ENCODE assay signal across 15 cellular contexts in genomic region chr6:132190815-132191175, GRCh38.
A peak's percentile ranks its signal among the peaks of the same experiment; 100 is the strongest.
DNase-seq lines count a peak whose midpoint lies in the region; ATAC-seq and TF ChIP-seq lines count a peak whose summit lies in the region.
"Had no signal": no experiment of that assay in that cellular context is flagged by ENCODE, and none has a peak within 500 bp of the region (broad histone marks: within the 10 kb centered on the region; RNA-seq: fewer than 3 reads in every experiment).

No MANE protein-coding gene starts in this region.

- H3K27ac ChIP-seq in right atrium auricular region (peak overlapping the region; percentile 16 to 49), lower lobe of right lung (no peak overlapping the region)
- H3K27ac ChIP-seq: C4-2B, parathyroid adenoma had no signal

- peaks cover 0 to 3% of the 10 kb centered on the region in 2 donors for H3K9me3 ChIP-seq in right atrium auricular region
- H3K9me3 ChIP-seq in lower lobe of right lung: no peaks in the 10 kb centered on the region

- H3K9me3 Mint-ChIP-seq in activated CD8-positive, alpha-beta T cell treated with anti-CD3 and anti-CD28 coated beads for 36 hours: no peaks in the 10 kb centered on the region

- CTCF ChIA-PET in activated CD8-positive, alpha-beta T cell treated with anti-CD3 and anti-CD28 coated beads for 36 hours (lab: Charles Lee): no interaction called here

- H3K4me1 ChIP-seq in right atrium auricular region (peaks cover 0 to 12% of the 10 kb centered on the region in 2 donors), lower lobe of right lung (no peaks in the 10 kb centered on the region)
- H3K4me1 ChIP-seq: parathyroid adenoma had no signal

- in situ Hi-C loops in astrocyte of the cerebellum (cut with HindIII; ENCODE audit: low sequenced_read_pairs): no loop called here

- H3K4me1 Mint-ChIP-seq in activated CD8-positive, alpha-beta T cell treated with anti-CD3 and anti-CD28 coated beads for 36 hours (ENCODE audit: low read depth): peaks cover 9% of the 10 kb centered on the region

- no peak overlapping the region for H3K4me3 Mint-ChIP-seq in activated CD8-positive, alpha-beta T cell treated with anti-CD3 and anti-CD28 coated beads for 36 hours
- H3K4me3 Mint-ChIP-seq: GM23338 had no signal

- intact Hi-C loops in lower lobe of right lung (cut with DNase I): no loop called here
- intact Hi-C loops in activated CD8-positive, alpha-beta T cell treated with anti-CD3 and anti-CD28 coated beads for 36 hours (cut with micrococcal nuclease): no loop called here

- no peaks in the 10 kb centered on the region for H3K36me3 Mint-ChIP-seq in activated CD8-positive, alpha-beta T cell treated with anti-CD3 and anti-CD28 coated beads for 36 hours (ENCODE audit: low read depth)

- peak; percentile 38 for DNase-seq in AG08396 (ENCODE audit: low spot score)
- peak; percentile 79 for DNase-seq in astrocyte of the cerebellum (ENCODE audit: low read depth)
- no peak for DNase-seq in right atrium auricular region (ENCODE audit: low spot score)
- no peak for DNase-seq in lower lobe of right lung
- DNase-seq in NCI-H1694 treated with DMSO at 0.1 percent for 48 hours (lab: John Stamatoyannopoulos, UW): no peak
- no peak for DNase-seq in activated CD8-positive, alpha-beta T cell treated with anti-CD3 and anti-CD28 coated beads for 36 hours
- DNase-seq: activated CD8-positive, alpha-beta memory T cell treated with anti-CD3 and anti-CD28 coated beads, Interleukin-2, amount 50 U/mL, for 4 hours; effector memory CD4-positive, alpha-beta T cell; NCI-H345 had no signal

- no peak for TF ChIP-seq CTCF in astrocyte of the cerebellum (IDR thresholded peaks at IDR 0.05; ENCODE audit: low read depth, low read length, missing control alignments)
- TF ChIP-seq CTCF in right atrium auricular region (IDR thresholded peaks at IDR 0.05): no peak
- no peak for TF ChIP-seq CTCF in lower lobe of right lung (IDR thresholded peaks at IDR 0.05)
- TF ChIP-seq CTCF in activated CD8-positive, alpha-beta T cell treated with anti-CD3 and anti-CD28 coated beads for 36 hours (IDR thresholded peaks at IDR 0.05): no peak

- H3K4me3 ChIP-seq in astrocyte of the cerebellum (ENCODE audit: low read depth, low read length): no peak overlapping the region
- no peak overlapping the region for H3K4me3 ChIP-seq in right atrium auricular region
- H3K4me3 ChIP-seq in lower lobe of right lung: no peak overlapping the region
- H3K4me3 ChIP-seq: GM12878, GM23338 had no signal

- H3K27me3 Mint-ChIP-seq in activated CD8-positive, alpha-beta T cell treated with anti-CD3 and anti-CD28 coated beads for 36 hours: no peaks in the 10 kb centered on the region

- ATAC-seq in HG02759 (IDR thresholded peaks at IDR 0.05; ENCODE audit: unreplicated experiment) (peak; percentile 21), GM21367 (IDR thresholded peaks at IDR 0.05; ENCODE audit: unreplicated experiment) (no peak), lower lobe of right lung (no peak)
- ATAC-seq in activated CD8-positive, alpha-beta T cell treated with anti-CD3 and anti-CD28 coated beads for 36 hours: no peak
- ATAC-seq: GM23338 had no signal

- H3K36me3 ChIP-seq in right atrium auricular region (no peaks in the 10 kb centered on the region), lower lobe of right lung (no peaks in the 10 kb centered on the region)

- H3K27me3 ChIP-seq in right atrium auricular region (no peaks in the 10 kb centered on the region), lower lobe of right lung (ENCODE audit: low read depth) (no peaks in the 10 kb centered on the region)

- H3K27ac Mint-ChIP-seq in activated CD8-positive, alpha-beta T cell treated with anti-CD3 and anti-CD28 coated beads for 36 hours: no peak overlapping the region

- POLR2A ChIA-PET in activated CD8-positive, alpha-beta T cell treated with anti-CD3 and anti-CD28 coated beads for 36 hours (lab: Charles Lee): no interaction called here

Comparison
In these comparisons a context has a peak if more than half of its experiments do, and no peak if none do; other contexts are left out.
1. DNase-seq: peak in AG08396 (single experiment) and astrocyte of the cerebellum (single experiment); none in right atrium auricular region (single experiment), lower lobe of right lung (single experiment), NCI-H1694 treated with DMSO at 0.1 percent for 48 hours (single experiment) and activated CD8-positive, alpha-beta T cell treated with anti-CD3 and anti-CD28 coated beads for 36 hours (single experiment).